In the genomic region with DNA sequence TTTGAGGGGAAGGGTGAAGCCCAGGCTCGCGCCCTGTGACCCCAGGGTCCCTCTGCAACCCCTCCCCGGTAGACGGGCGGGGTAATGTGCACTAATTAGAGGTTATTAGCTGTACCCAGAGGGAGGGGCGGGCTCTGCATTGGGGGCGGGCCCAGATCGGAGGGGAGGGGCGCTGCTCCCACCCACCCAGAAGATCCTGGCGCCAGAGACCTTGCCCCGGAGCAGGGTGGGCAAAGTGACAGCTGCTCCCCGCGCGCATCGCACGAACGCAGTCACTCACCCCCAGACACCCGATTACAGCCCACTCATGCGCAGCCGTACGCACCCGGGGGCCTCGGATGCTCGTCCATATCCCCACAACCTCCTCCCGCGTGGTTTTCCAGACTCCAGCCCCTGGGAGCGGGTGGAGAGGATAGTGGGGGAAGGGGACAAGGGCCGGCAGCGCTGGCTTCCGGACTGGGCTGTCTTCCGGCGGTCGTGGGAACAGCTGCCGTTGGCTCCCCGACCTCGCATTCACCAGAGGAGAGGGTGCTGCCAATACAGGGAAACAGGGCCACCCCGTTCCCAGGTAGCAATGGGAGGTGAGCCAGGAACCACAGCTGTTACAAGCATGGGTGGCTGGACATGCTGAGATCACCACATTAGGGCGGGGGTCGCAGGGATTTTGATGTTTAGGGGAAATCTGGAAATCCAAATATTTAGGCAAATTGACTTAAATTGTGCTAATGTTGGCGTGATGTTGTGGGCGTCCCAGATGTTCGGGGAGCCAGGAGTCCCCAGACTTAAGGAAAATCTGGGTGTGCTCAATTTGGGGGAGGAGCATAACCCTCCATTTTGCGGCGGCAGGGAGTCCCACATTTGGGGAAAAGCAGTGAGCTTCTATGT, we compare ENCODE assay signal across 8 cellular contexts. TPM values are rescaled to one million over a fixed set of nuclear protein-coding genes. Genes with fewer than 3 reads are reported as not detected.
DNase-seq lines count a peak whose midpoint lies in the region; ATAC-seq and TF ChIP-seq lines count a peak whose summit lies in the region.

No MANE protein-coding gene starts in this region.

- 3% methylated on average over 36 of the region's 44 CpGs for WGBS in mesenchymal stem cell

- peak overlapping the region; percentile 93 for H3K9ac ChIP-seq in mesenchymal stem cell (ENCODE audit: low read length)

- no peak overlapping the region for H2AFZ ChIP-seq in mesenchymal stem cell (ENCODE audit: low read depth, low read length)

- H3K79me1 ChIP-seq in mesenchymal stem cell (replicated peaks; ENCODE audit: low read length, poor library complexity, severe bottlenecking) = peaks cover 9% of the 10 kb centered on the region

- peaks cover 8% of the 10 kb centered on the region for H3K36me3 ChIP-seq in WERI-Rb-1
- peaks cover 4 to 5% of the 10 kb centered on the region in 2 experiments for H3K36me3 ChIP-seq in mesenchymal stem cell (ENCODE audit: control insufficient read depth in 1 of 2, insufficient read depth in 2 of 2, low read depth in 1 of 2, low read length in 2 of 2)

- H3K27ac Mint-ChIP-seq in effector memory CD8-positive, alpha-beta T cell = peak overlapping the region; percentile 87 to 89

- peak overlapping the region; percentile 88 to 95 for H3K18ac ChIP-seq in mesenchymal stem cell (ENCODE audit: low read depth in 1 of 2, low read length in 2 of 2)

- peak overlapping the region; percentile 84 for H3K27ac ChIP-seq in WERI-Rb-1
- peak overlapping the region; percentile 91 for H3K27ac ChIP-seq in mesenchymal stem cell (ENCODE audit: low read length, poor library complexity, severe bottlenecking)

- H3K23ac ChIP-seq in mesenchymal stem cell (ENCODE audit: low read length in 2 of 2) = no peak overlapping the region

- peak overlapping the region; percentile 97 for H4K91ac ChIP-seq in mesenchymal stem cell (ENCODE audit: low read length)

- peaks cover 16 to 23% of the 10 kb centered on the region in 2 donors for H3K4me1 Mint-ChIP-seq in effector memory CD8-positive, alpha-beta T cell (ENCODE audit: low read depth in 2 of 2)

- no peaks in the 10 kb centered on the region for H3K9me3 Mint-ChIP-seq in effector memory CD8-positive, alpha-beta T cell

- H3K27me3 ChIP-seq in WERI-Rb-1 (ENCODE audit: insufficient read depth, low read depth, severe bottlenecking) = no peaks in the 10 kb centered on the region
- no peaks in the 10 kb centered on the region for H3K27me3 ChIP-seq in mesenchymal stem cell (ENCODE audit: control insufficient read depth in 1 of 2, insufficient read depth in 1 of 2, low read length in 2 of 2)

- H3K4me3 ChIP-seq in WERI-Rb-1 (ENCODE audit: low read depth, low read length) = peak overlapping the region; percentile 64
- peak overlapping the region; percentile 63 to 83 for H3K4me3 ChIP-seq in mesenchymal stem cell (ENCODE audit: insufficient read depth in 1 of 2, low read depth in 1 of 2, low read length in 2 of 2)

- H3K4me1 ChIP-seq in mesenchymal stem cell (ENCODE audit: control insufficient read depth, insufficient read depth, low read depth, low read length) = peaks cover 33% of the 10 kb centered on the region

- ATAC-seq in effector memory CD8-positive, alpha-beta T cell (replicated peaks) = no peak

- peak overlapping the region; percentile 75 for H2BK15ac ChIP-seq in mesenchymal stem cell (ENCODE audit: low read depth, poor library complexity, severe bottlenecking)

- H3K27me3 Mint-ChIP-seq in effector memory CD8-positive, alpha-beta T cell = no peaks in the 10 kb centered on the region

- H3K4ac ChIP-seq in mesenchymal stem cell (ENCODE audit: low read depth in 1 of 2, low read length in 2 of 2) = peak overlapping the region; percentile 85

- peak overlapping the region; percentile 97 for H4K8ac ChIP-seq in mesenchymal stem cell (ENCODE audit: low read length)

- H3K9me3 ChIP-seq in WERI-Rb-1 (ENCODE audit: severe bottlenecking) (no peaks in the 10 kb centered on the region), mesenchymal stem cell (ENCODE audit: control insufficient read depth, low read length) (no peaks in the 10 kb centered on the region)

- H2BK120ac ChIP-seq in mesenchymal stem cell (ENCODE audit: low read depth, low read length) = peak overlapping the region; percentile 87

- H2AK5ac ChIP-seq in mesenchymal stem cell (ENCODE audit: low read length, severe bottlenecking) = peak overlapping the region; percentile 78

- H2BK12ac ChIP-seq in mesenchymal stem cell (ENCODE audit: low read length in 2 of 2) = peak overlapping the region; percentile 38 to 95

- H3K14ac ChIP-seq in mesenchymal stem cell (ENCODE audit: low read length in 2 of 2) = peak overlapping the region in 1 of 2 experiments; percentile 12

- H3K4me3 Mint-ChIP-seq in effector memory CD8-positive, alpha-beta T cell = peak overlapping the region; percentile 84 to 88

- H3K36me3 Mint-ChIP-seq in effector memory CD8-positive, alpha-beta T cell (ENCODE audit: insufficient read depth) = peaks cover 12% of the 10 kb centered on the region

- H3K4me2 ChIP-seq in mesenchymal stem cell (ENCODE audit: low read length, poor library complexity, severe bottlenecking) = peak overlapping the region; percentile 91

- peak; percentile 66 for DNase-seq in NCI-H2227 (lab: John Stamatoyannopoulos, UW; ENCODE audit: unreplicated experiment)
- no peak for DNase-seq in NCI-H2227 treated with DMSO at 0.1 percent for 48 hours (lab: John Stamatoyannopoulos, UW)
- peak; percentile 79 for DNase-seq in NCI-H1105 treated with DMSO at 0.1 percent for 48 hours (lab: John Stamatoyannopoulos, UW)
- DNase-seq in WERI-Rb-1 = peak; percentile 81
- no peak for DNase-seq in effector memory CD8-positive, alpha-beta T cell
- peak; percentile 94 for DNase-seq in mesenchymal stem cell
- DNase-seq in stromal cell of bone marrow (ENCODE audit: low read depth) = peak; percentile 62
- DNase-seq in NCI-H187 treated with DMSO at 0.1 percent for 48 hours (lab: John Stamatoyannopoulos, UW) = no peak

- peak overlapping the region; percentile 85 for H2BK5ac ChIP-seq in mesenchymal stem cell (ENCODE audit: low read depth, low read length, poor library complexity, severe bottlenecking)

- no peak for TF ChIP-seq CTCF in WERI-Rb-1 (IDR thresholded peaks at IDR 0.05; ENCODE audit: low read depth, low read length)

RNA-seq across cellular contexts. Expression of gene HOOK2, which starts 2.9 kb away (rescaled TPM):
- 10.8 TPM for polyA plus RNA-seq in mesenchymal stem cell (2013, experiment 1 of 2)
- polyA plus RNA-seq in mesenchymal stem cell (2013, experiment 2 of 2) = 10.4 TPM

RNA-seq across cellular contexts. Expression of gene JUNB, which starts 13.0 kb away (rescaled TPM):
- 273 TPM for polyA plus RNA-seq in mesenchymal stem cell (2013, experiment 1 of 2)
- 264 TPM for polyA plus RNA-seq in mesenchymal stem cell (2013, experiment 2 of 2)

RNA-seq across cellular contexts. Expression of gene PRDX2, which starts 23.3 kb away (rescaled TPM):
- 139 TPM for polyA plus RNA-seq in mesenchymal stem cell (2013, experiment 1 of 2)
- 142 TPM for polyA plus RNA-seq in mesenchymal stem cell (2013, experiment 2 of 2)

RNA-seq across cellular contexts. Expression of gene THSD8, which starts 23.6 kb away (rescaled TPM):
- 4.3 TPM for polyA plus RNA-seq in mesenchymal stem cell (2013, experiment 1 of 2)
- 4.1 TPM for polyA plus RNA-seq in mesenchymal stem cell (2013, experiment 2 of 2)

RNA-seq across cellular contexts. Expression of gene BEST2, which starts 26.7 kb away (rescaled TPM):
- polyA plus RNA-seq in mesenchymal stem cell (2013, experiment 1 of 2) = 0.04 TPM
- 0.01 TPM for polyA plus RNA-seq in mesenchymal stem cell (2013, experiment 2 of 2)

Comparison
In these comparisons a context has a peak if more than half of its experiments do, and no peak if none do; other contexts are left out.
1. DNase-seq: peak in NCI-H2227 (single experiment), NCI-H1105 treated with DMSO at 0.1 percent for 48 hours (single experiment), WERI-Rb-1 (single experiment), mesenchymal stem cell (single experiment) and stromal cell of bone marrow (single experiment); none in NCI-H2227 treated with DMSO at 0.1 percent for 48 hours (single experiment), effector memory CD8-positive, alpha-beta T cell (0 of 3) and NCI-H187 treated with DMSO at 0.1 percent for 48 hours (single experiment).